ENCODE assay signal across 1 cellular context in genomic region chr11:64233913-64234839, GRCh38.
TF ChIP-seq lines count a peak whose summit lies in the region.

Gene VEGFB (plus strand): TSS chr11:64234584. CDS start chr11:64234834, 250 bp downstream.

TF ChIP-seq in HepG2, 621 proteins besides CTCF, POLR2A, EP300 and RAD21 (continued from another document and continues in another):
- TF ChIP-seq E2F1 (CRISPR knock-in tag; IDR thresholded peaks at IDR 0.05) (no peak), SNAPC2 (CRISPR knock-in tag; IDR thresholded peaks at IDR 0.05) (0 out of 2 replicates have a peak, but pooled peaks have one; percentile 5), SALL2 (CRISPR knock-in tag; IDR thresholded peaks at IDR 0.05) (0 out of 2 replicates have a peak, but pooled peaks have one; percentile 17), NCOA1 (CRISPR knock-in tag; IDR thresholded peaks at IDR 0.05) (no peak), MXI1 (IDR thresholded peaks at IDR 0.05; ENCODE audit: borderline replicate concordance, low read depth, low read length) (no peak), SCMH1 (CRISPR knock-in tag; IDR thresholded peaks at IDR 0.05; ENCODE audit: borderline replicate concordance) (no peak), WIZ (CRISPR knock-in tag; IDR thresholded peaks at IDR 0.05) (no peak), KLF12 (CRISPR knock-in tag; IDR thresholded peaks at IDR 0.05; ENCODE audit: borderline replicate concordance) (no peak), NR2F2 (IDR thresholded peaks at IDR 0.05; ENCODE audit: borderline replicate concordance, low read depth) (no peak), ZNF256 (CRISPR knock-in tag; conservative IDR thresholded peaks at IDR 0.05) (no peak), JUNB (CRISPR knock-in tag; IDR thresholded peaks at IDR 0.05; ENCODE audit: borderline replicate concordance) (no peak), CENPBD1 (CRISPR knock-in tag; IDR thresholded peaks at IDR 0.05; ENCODE audit: borderline replicate concordance, low read depth) (no peak), ZNF841 (CRISPR knock-in tag; IDR thresholded peaks at IDR 0.05; ENCODE audit: borderline replicate concordance) (no peak), CBX2 (IDR thresholded peaks at IDR 0.05; ENCODE audit: low read depth, low read length) (no peak), CBX2 (CRISPR knock-in tag; IDR thresholded peaks at IDR 0.05; ENCODE audit: low read depth) (no peak), POLR2G (IDR thresholded peaks at IDR 0.05; ENCODE audit: low read depth, low read length) (no peak; the same call in 1 of the 2 replicates), ZNF362 (CRISPR knock-in tag; IDR thresholded peaks at IDR 0.05; ENCODE audit: borderline replicate concordance) (no peak), ZFYVE20 (CRISPR knock-in tag; IDR thresholded peaks at IDR 0.05; ENCODE audit: borderline replicate concordance, low read depth) (no peak), ZNF589 (CRISPR knock-in tag; conservative IDR thresholded peaks at IDR 0.05) (0 out of 2 replicates have a peak, but pooled peaks have one; percentile 33), MEIS1 (CRISPR knock-in tag; IDR thresholded peaks at IDR 0.05; ENCODE audit: borderline replicate concordance) (no peak), PRDM10 (CRISPR knock-in tag; IDR thresholded peaks at IDR 0.05; ENCODE audit: low read depth) (no peak), ATF2 (CRISPR knock-in tag; IDR thresholded peaks at IDR 0.05) (no peak), USF2 (IDR thresholded peaks at IDR 0.05; ENCODE audit: low read depth, low read length) (no peak), USF2 (CRISPR knock-in tag; IDR thresholded peaks at IDR 0.05; ENCODE audit: borderline replicate concordance) (no peak), ZFP90 (CRISPR knock-in tag; IDR thresholded peaks at IDR 0.05; ENCODE audit: borderline replicate concordance) (peak; percentile 27; the same call in 1 of the 2 replicates), CSRNP2 (CRISPR knock-in tag; conservative IDR thresholded peaks at IDR 0.05; ENCODE audit: low read depth) (no peak), ZNF678 (CRISPR knock-in tag; IDR thresholded peaks at IDR 0.05) (no peak), HMGXB3 (CRISPR knock-in tag; IDR thresholded peaks at IDR 0.05; ENCODE audit: borderline replicate concordance) (no peak), ZNF503 (CRISPR knock-in tag; IDR thresholded peaks at IDR 0.05) (no peak), ZNF260 (CRISPR knock-in tag; IDR thresholded peaks at IDR 0.05; ENCODE audit: borderline replicate concordance, low read depth) (no peak), KDM3A (CRISPR knock-in tag; IDR thresholded peaks at IDR 0.05; ENCODE audit: low read depth) (0 out of 2 replicates have a peak, but pooled peaks have one; percentile 29), ARNT2 (CRISPR knock-in tag; IDR thresholded peaks at IDR 0.05; ENCODE audit: low read depth) (peak; percentile 59; the same call in 1 of the 2 replicates), NFE2 (CRISPR knock-in tag; IDR thresholded peaks at IDR 0.05) (no peak), ZFP37 (CRISPR knock-in tag; IDR thresholded peaks at IDR 0.05; ENCODE audit: borderline replicate concordance) (no peak), HCFC1 (IDR thresholded peaks at IDR 0.05; ENCODE audit: low read depth, low read length) (no peak), SPEN (CRISPR knock-in tag; IDR thresholded peaks at IDR 0.05; ENCODE audit: low read depth) (no peak), ZBTB7A (CRISPR knock-in tag; IDR thresholded peaks at IDR 0.05) (no peak), AHR (CRISPR knock-in tag; IDR thresholded peaks at IDR 0.05) (no peak), SP5 (CRISPR knock-in tag; IDR thresholded peaks at IDR 0.05; ENCODE audit: borderline replicate concordance, low read depth) (peak; percentile 41; the same call in 1 of the 2 replicates), CSRNP1 (CRISPR knock-in tag; IDR thresholded peaks at IDR 0.05) (no peak), KLF13 (CRISPR knock-in tag; IDR thresholded peaks at IDR 0.05) (no peak), ZNF143 (CRISPR knock-in tag; IDR thresholded peaks at IDR 0.05) (no peak), U2AF1 (optimal IDR thresholded peaks at IDR 0.05; ENCODE audit: low read depth, low read length) (no peak)
